8 cellular contexts compared by ENCODE assay signal in the genomic region with DNA sequence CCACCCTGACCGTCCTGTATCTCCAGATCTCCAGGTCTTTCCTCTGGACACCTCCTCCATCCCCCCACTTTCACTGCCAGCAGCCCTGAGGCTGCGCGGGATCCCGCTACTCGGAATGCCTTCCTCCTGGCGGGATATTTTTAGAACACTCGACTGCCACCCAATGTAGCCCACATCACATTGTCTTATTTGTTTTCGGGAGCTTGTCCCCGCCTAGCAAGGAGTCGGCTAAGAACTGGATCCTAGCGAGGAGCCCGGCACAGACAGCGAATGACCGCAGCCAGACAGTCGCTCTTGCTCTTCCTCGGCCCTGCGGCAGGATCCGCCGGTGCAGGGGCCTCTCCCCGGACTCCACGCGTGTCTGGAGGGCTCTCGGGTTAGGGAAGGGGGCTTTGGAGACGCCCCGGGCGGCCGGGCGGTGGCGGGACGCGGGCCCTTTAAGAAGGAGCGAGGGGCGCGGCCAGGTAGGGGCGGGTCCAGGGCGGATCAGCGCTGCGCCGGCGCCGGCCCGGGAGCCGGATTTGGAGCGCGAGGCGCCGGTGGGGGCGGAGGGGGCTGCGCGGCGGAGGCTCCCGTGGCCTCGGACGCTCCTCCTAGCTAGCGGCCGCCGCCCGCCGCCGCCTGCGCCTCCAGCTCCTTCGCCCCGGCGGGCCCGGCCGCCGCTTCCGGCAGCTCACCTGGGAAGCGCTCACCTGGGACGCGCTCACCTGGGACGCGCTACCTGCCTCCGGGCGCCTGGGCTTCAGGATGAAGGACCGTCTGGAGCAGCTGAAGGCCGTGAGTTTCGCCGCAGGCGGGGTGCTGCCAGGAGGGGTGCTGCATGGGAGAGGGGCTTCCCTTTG. TPM values are rescaled to one million over a fixed set of nuclear protein-coding genes. Genes with fewer than 3 reads are reported as not detected.
DNase-seq lines count a peak whose midpoint lies in the region; ATAC-seq and TF ChIP-seq lines count a peak whose summit lies in the region.

A gene (plus strand): TSS at position 518 of the 842 bp plus-strand sequence. CDS start 230 bp downstream, at position 748.

- peak within 1 kb of the TSS; percentile 90 for H3K4me3 Mint-ChIP-seq in activated T-cell treated with anti-CD3 and anti-CD28 coated beads, Interleukin-2, amount 50 U/mL, for 4 hours

- peaks cover 23% of the 10 kb centered on the region for H3K4me1 Mint-ChIP-seq in activated T-cell treated with anti-CD3 and anti-CD28 coated beads, Interleukin-2, amount 50 U/mL, for 4 hours (ENCODE audit: low read depth)

- no peaks in the 10 kb centered on the region for H3K36me3 Mint-ChIP-seq in activated T-cell treated with anti-CD3 and anti-CD28 coated beads, Interleukin-2, amount 50 U/mL, for 4 hours (ENCODE audit: insufficient read depth)

- H3K27me3 ChIP-seq in BLaER1 (no peaks in the 10 kb centered on the region), OCI-LY1 (ENCODE audit: insufficient read depth, low read length) (no peaks in the 10 kb centered on the region), mucosa of stomach (ENCODE audit: control insufficient read depth, insufficient read depth, low read length) (no peaks in the 10 kb centered on the region)

- ATAC-seq in GM19452 (IDR thresholded peaks at IDR 0.05; ENCODE audit: unreplicated experiment) = peak; percentile 64
- ATAC-seq in activated T-cell treated with anti-CD3 and anti-CD28 coated beads, Interleukin-2, amount 50 U/mL, for 4 hours = peak; percentile 90 to 93

- H4K20me1 ChIP-seq in BLaER1 (peaks cover 38% of the 10 kb centered on the region), OCI-LY1 (ENCODE audit: insufficient read depth, low read length) (no peaks in the 10 kb centered on the region)

- H3K9ac ChIP-seq in BLaER1 = peak within 1 kb of the TSS; percentile 84
- peak within 1 kb of the TSS; percentile 74 for H3K9ac ChIP-seq in OCI-LY1 (ENCODE audit: low read length)
- peak within 1 kb of the TSS; percentile 92 for H3K9ac ChIP-seq in mucosa of stomach (ENCODE audit: low read length)

- no peaks in the 10 kb centered on the region for H3K9me3 Mint-ChIP-seq in activated T-cell treated with anti-CD3 and anti-CD28 coated beads, Interleukin-2, amount 50 U/mL, for 4 hours

- H3K36me3 ChIP-seq in BLaER1 (0 out of 2 replicates have a peak, but pooled peaks cover 6% of the 10 kb centered on the region), OCI-LY1 (ENCODE audit: insufficient read depth, low read length) (no peaks in the 10 kb centered on the region), mucosa of stomach (ENCODE audit: control insufficient read depth, insufficient read depth, low read length) (no peaks in the 10 kb centered on the region)

- peak within 1 kb of the TSS; percentile 93 for H3K4me3 ChIP-seq in BLaER1
- peak within 1 kb of the TSS; percentile 87 for H3K4me3 ChIP-seq in OCI-LY1 (ENCODE audit: low read depth, low read length, poor library complexity, severe bottlenecking)
- peak within 1 kb of the TSS; percentile 78 for H3K4me3 ChIP-seq in mucosa of stomach (ENCODE audit: low read length)

- no peak for TF ChIP-seq CTCF in OCI-LY1 (IDR thresholded peaks at IDR 0.05; ENCODE audit: low read length)

- no peak for TF ChIP-seq POLR2A in erythroblast (IDR thresholded peaks at IDR 0.05; ENCODE audit: low read length)

- DNase-seq in HK-2 (ENCODE audit: unreplicated experiment) (peak; percentile 64), erythroblast (lab: John Stamatoyannopoulos, UW) (peak; percentile 56 to 70)
- peak; percentile 64 for DNase-seq in activated T-cell treated with anti-CD3 and anti-CD28 coated beads, Interleukin-2, amount 50 U/mL, for 4 hours
- peak; percentile 28 to 44 for DNase-seq in stimulated activated CD8-positive, alpha-beta memory T cell treated with anti-CD3 and anti-CD28 coated beads, Interleukin-4, amount 100 ng/mL, for 4 hours (ENCODE audit: low read depth in 2 of 2, low spot score in 1 of 2)

- H3K9me3 ChIP-seq in BLaER1 = no peaks in the 10 kb centered on the region
- H3K9me3 ChIP-seq in OCI-LY1 (ENCODE audit: low read length) = no peaks in the 10 kb centered on the region
- no peaks in the 10 kb centered on the region for H3K9me3 ChIP-seq in mucosa of stomach (ENCODE audit: control insufficient read depth, low read length)

- H3K79me2 ChIP-seq in OCI-LY1 (ENCODE audit: insufficient read depth, low read length) = no peaks in the 10 kb centered on the region

- H3K4me2 ChIP-seq in BLaER1 (peak within 1 kb of the TSS; percentile 95), OCI-LY1 (ENCODE audit: low read length) (peak within 1 kb of the TSS; percentile 98)

- peak within 1 kb of the TSS; percentile 74 for H3K27ac ChIP-seq in BLaER1
- H3K27ac ChIP-seq in OCI-LY1 (ENCODE audit: low read depth, low read length, poor library complexity, severe bottlenecking) = no peak within 1 kb of the TSS

- no peaks in the 10 kb centered on the region for H3F3A ChIP-seq in OCI-LY1 (ENCODE audit: insufficient read depth, low read length)

- peak within 1 kb of the TSS; percentile 66 for H2AFZ ChIP-seq in OCI-LY1 (ENCODE audit: low read length)

- H3K4me1 ChIP-seq in BLaER1 = peaks cover 19% of the 10 kb centered on the region
- H3K4me1 ChIP-seq in OCI-LY1 (ENCODE audit: insufficient read depth, low read length, severe bottlenecking) = peaks cover 18% of the 10 kb centered on the region
- peaks cover 17% of the 10 kb centered on the region for H3K4me1 ChIP-seq in mucosa of stomach (ENCODE audit: control insufficient read depth, insufficient read depth, low read length)

- H3K27me3 Mint-ChIP-seq in activated T-cell treated with anti-CD3 and anti-CD28 coated beads, Interleukin-2, amount 50 U/mL, for 4 hours (ENCODE audit: low read depth) = peaks cover 2% of the 10 kb centered on the region

- no peaks in the 10 kb centered on the region for H3K9me2 ChIP-seq in OCI-LY1 (ENCODE audit: low read depth, low read length)

RNA-seq across cellular contexts. Expression of the gene that starts here (rescaled TPM):
- 1 to 10 TPM; 5.6 to 6.3 (median 5.6) TPM for total RNA-seq in activated T-cell treated with anti-CD3 and anti-CD28 coated beads, Interleukin-2, amount 50 U/mL, for 4 hours
